In the genomic region with DNA sequence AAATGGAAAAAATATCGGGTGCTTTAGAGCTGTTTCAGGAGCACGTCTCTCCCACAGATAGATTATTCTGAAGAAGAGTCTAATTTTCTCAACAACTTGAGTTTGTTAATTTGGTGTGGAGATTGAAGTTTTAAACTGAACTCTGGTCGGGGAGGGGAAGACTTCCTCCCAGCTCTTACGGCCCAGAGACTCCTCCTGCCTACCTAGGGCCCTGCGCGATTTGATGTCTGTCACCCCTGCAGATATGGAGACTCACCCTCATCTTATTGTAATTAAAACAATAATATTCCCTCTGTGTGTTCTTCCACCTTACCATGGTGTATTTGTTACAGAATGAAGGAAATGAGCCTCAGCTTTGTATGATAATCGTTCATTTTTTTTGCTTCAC, we compare ENCODE assay signal across 18 cellular contexts.
DNase-seq lines count a peak whose midpoint lies in the region; ATAC-seq and TF ChIP-seq lines count a peak whose summit lies in the region.
"Had no signal": no experiment of that assay in that cellular context is flagged by ENCODE, and none has a peak within 500 bp of the region (broad histone marks: within the 10 kb centered on the region; RNA-seq: fewer than 3 reads in every experiment).

No MANE protein-coding gene starts in this region.

- H3K79me2 ChIP-seq in OCI-LY3 (ENCODE audit: low read length), result no peaks in the 10 kb centered on the region

- DNase-seq in activated T-cell treated with anti-CD3 and anti-CD28 coated beads, Interleukin-2, amount 50 U/mL, for 72 hours, result no peak
- DNase-seq in activated T-cell treated with anti-CD3 and anti-CD28 coated beads, Interleukin-2, amount 50 U/mL, for 48 hours, result no peak
- DNase-seq in effector memory CD4-positive, alpha-beta T cell, result no peak
- no peak for DNase-seq in stimulated activated effector memory CD8-positive, alpha-beta T cell treated with anti-CD3 and anti-CD28 coated beads, Interleukin-12 subunit alpha, Interleukin-12 subunit beta, amount 100 ng/mL, for 72 hours (ENCODE audit: low spot score in 2 of 2)
- DNase-seq in NCI-H774 (lab: John Stamatoyannopoulos, UW), result no peak
- DNase-seq: DMS79, MM.1S, NCI-H1092, NCI-H146, NCI-H2029 treated with DMSO at 0.1 percent for 48 hours, NCI-H2171, NCI-H446 treated with DMSO at 0.1 percent for 48 hours, NCI-H69, Peyer's patch had no signal

- peaks cover 55% of the 10 kb centered on the region for H3K4me1 Mint-ChIP-seq in activated T-cell treated with anti-CD3 and anti-CD28 coated beads, Interleukin-2, amount 50 U/mL, for 72 hours (ENCODE audit: low read depth)
- peaks cover 52% of the 10 kb centered on the region for H3K4me1 Mint-ChIP-seq in stimulated activated effector memory CD8-positive, alpha-beta T cell treated with anti-CD3 and anti-CD28 coated beads, Interleukin-12 subunit alpha, Interleukin-12 subunit beta, amount 100 ng/mL, for 72 hours

- TF ChIP-seq POLR2A in GM18505 (IDR thresholded peaks at IDR 0.05; ENCODE audit: borderline replicate concordance, extremely low read depth, insufficient read depth, insufficient read length), result no peak

- H3K27me3 Mint-ChIP-seq in activated T-cell treated with anti-CD3 and anti-CD28 coated beads, Interleukin-2, amount 50 U/mL, for 72 hours (ENCODE audit: low read depth), result no peaks in the 10 kb centered on the region

- no peak overlapping the region for H3K27ac ChIP-seq in OCI-LY3 (ENCODE audit: low read length)
- peak overlapping the region; percentile 52 for H3K27ac ChIP-seq in effector memory CD4-positive, alpha-beta T cell (ENCODE audit: insufficient read depth, low read length, poor library complexity, severe bottlenecking)
- H3K27ac ChIP-seq: A549, BLaER1, Peyer's patch had no signal

- H3K27ac Mint-ChIP-seq in activated T-cell treated with anti-CD3 and anti-CD28 coated beads, Interleukin-2, amount 50 U/mL, for 72 hours, result peak overlapping the region; percentile 85
- peak overlapping the region; percentile 94 for H3K27ac Mint-ChIP-seq in stimulated activated effector memory CD8-positive, alpha-beta T cell treated with anti-CD3 and anti-CD28 coated beads, Interleukin-12 subunit alpha, Interleukin-12 subunit beta, amount 100 ng/mL, for 72 hours

- H3K4me3 ChIP-seq in OCI-LY3 (ENCODE audit: low read length), result peak overlapping the region; percentile 63
- no peak overlapping the region for H3K4me3 ChIP-seq in effector memory CD4-positive, alpha-beta T cell (ENCODE audit: insufficient read depth, low read depth, low read length, poor library complexity, severe bottlenecking)
- H3K4me3 ChIP-seq: A549, BLaER1, Peyer's patch had no signal

- no peaks in the 10 kb centered on the region for H3K9me3 ChIP-seq in OCI-LY3 (ENCODE audit: insufficient read depth, low read length)
- no peaks in the 10 kb centered on the region for H3K9me3 ChIP-seq in effector memory CD4-positive, alpha-beta T cell (ENCODE audit: control insufficient read depth, low read length)
- H3K9me3 ChIP-seq: A549, BLaER1, Peyer's patch had no signal

- TF ChIP-seq CTCF in OCI-LY3 (IDR thresholded peaks at IDR 0.05; ENCODE audit: low read depth, low read length), result no peak

- peaks cover 13% of the 10 kb centered on the region for H3K27me3 ChIP-seq in OCI-LY3 (ENCODE audit: low read depth, low read length)
- H3K27me3 ChIP-seq in effector memory CD4-positive, alpha-beta T cell (replicated peaks; ENCODE audit: control insufficient read depth, insufficient read depth, low read length, poor library complexity, severe bottlenecking), result no peaks in the 10 kb centered on the region
- H3K27me3 ChIP-seq: BLaER1, Peyer's patch had no signal

- H3K9ac ChIP-seq in OCI-LY3 (ENCODE audit: low read length), result peak overlapping the region; percentile 44
- H3K9ac ChIP-seq: BLaER1 had no signal

- H3K4me2 ChIP-seq in OCI-LY3 (ENCODE audit: low read length), result peak overlapping the region; percentile 92
- H3K4me2 ChIP-seq: A549, BLaER1 had no signal

- H3K9me3 Mint-ChIP-seq in activated T-cell treated with anti-CD3 and anti-CD28 coated beads, Interleukin-2, amount 50 U/mL, for 72 hours, result no peaks in the 10 kb centered on the region
- no peaks in the 10 kb centered on the region for H3K9me3 Mint-ChIP-seq in stimulated activated effector memory CD8-positive, alpha-beta T cell treated with anti-CD3 and anti-CD28 coated beads, Interleukin-12 subunit alpha, Interleukin-12 subunit beta, amount 100 ng/mL, for 72 hours

- H3K36me3 ChIP-seq in OCI-LY3 (replicated peaks; ENCODE audit: low read depth, low read length), result no peaks in the 10 kb centered on the region
- peaks cover 24% of the 10 kb centered on the region for H3K36me3 ChIP-seq in effector memory CD4-positive, alpha-beta T cell (ENCODE audit: control insufficient read depth, insufficient read depth, low read length)

- H3K4me3 Mint-ChIP-seq in activated T-cell treated with anti-CD3 and anti-CD28 coated beads, Interleukin-2, amount 50 U/mL, for 72 hours, result peak overlapping the region in 1 of 2 donors; percentile 64
- peak overlapping the region; percentile 69 for H3K4me3 Mint-ChIP-seq in stimulated activated effector memory CD8-positive, alpha-beta T cell treated with anti-CD3 and anti-CD28 coated beads, Interleukin-12 subunit alpha, Interleukin-12 subunit beta, amount 100 ng/mL, for 72 hours

- peak overlapping the region; percentile 94 for H2AFZ ChIP-seq in OCI-LY3 (ENCODE audit: low read depth, low read length)

- no peak for ATAC-seq in activated T-cell treated with anti-CD3 and anti-CD28 coated beads, Interleukin-2, amount 50 U/mL, for 72 hours (replicated peaks in 1 of 2)
- ATAC-seq in stimulated activated effector memory CD8-positive, alpha-beta T cell treated with anti-CD3 and anti-CD28 coated beads, Interleukin-12 subunit alpha, Interleukin-12 subunit beta, amount 100 ng/mL, for 72 hours, result no peak
- ATAC-seq in GM18505 (IDR thresholded peaks at IDR 0.05; ENCODE audit: unreplicated experiment), result no peak
- ATAC-seq: A549 had no signal

- peaks cover 16% of the 10 kb centered on the region for H3K4me1 ChIP-seq in OCI-LY3 (ENCODE audit: low read length)
- H3K4me1 ChIP-seq in effector memory CD4-positive, alpha-beta T cell (ENCODE audit: control insufficient read depth, insufficient read depth, low read length, poor library complexity, severe bottlenecking), result peaks cover 10% of the 10 kb centered on the region
- H3K4me1 ChIP-seq: A549, Peyer's patch had no signal

- no peaks in the 10 kb centered on the region for H4K20me1 ChIP-seq in OCI-LY3 (ENCODE audit: insufficient read depth, low read length)
- H4K20me1 ChIP-seq: BLaER1 had no signal

- H3K36me3 Mint-ChIP-seq in activated T-cell treated with anti-CD3 and anti-CD28 coated beads, Interleukin-2, amount 50 U/mL, for 72 hours (ENCODE audit: insufficient read depth in 2 of 2), result peaks cover 15 to 41% of the 10 kb centered on the region in 2 donors
- H3K36me3 Mint-ChIP-seq in stimulated activated effector memory CD8-positive, alpha-beta T cell treated with anti-CD3 and anti-CD28 coated beads, Interleukin-12 subunit alpha, Interleukin-12 subunit beta, amount 100 ng/mL, for 72 hours, result peaks cover 27% of the 10 kb centered on the region
